2 cellular contexts compared by ENCODE assay signal in the genomic region with DNA sequence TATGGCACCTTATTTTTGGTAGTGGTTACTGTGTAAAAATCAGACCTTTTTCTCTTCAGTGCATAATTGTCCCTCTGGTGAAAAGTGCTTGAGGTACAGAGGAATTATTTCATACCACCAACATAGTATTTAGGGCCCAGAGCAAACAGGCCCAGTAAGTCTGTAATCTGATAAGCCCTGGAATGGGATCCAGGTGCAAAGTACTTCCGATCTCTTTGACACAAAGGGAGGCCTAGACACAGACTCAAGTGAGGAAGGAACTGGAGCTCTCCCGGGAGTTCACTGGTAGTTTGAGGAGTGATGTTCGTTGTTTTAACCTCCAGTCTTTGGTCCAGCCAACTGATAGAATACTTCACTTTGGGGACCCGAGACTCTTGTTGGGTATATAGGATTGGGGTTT.
TF ChIP-seq lines count a peak whose summit lies in the region.

No MANE protein-coding gene starts in this region.

TF ChIP-seq in HEK293, 187 proteins besides CTCF, POLR2A, EP300 and RAD21 (continued from another document):
- peak; percentile 78 for TF ChIP-seq GLIS1 (tag by site-specific recombination; IDR thresholded peaks at IDR 0.05)

TF ChIP-seq in SK-N-SH, 30 proteins besides CTCF, POLR2A, EP300 and RAD21 (continued from another document):
- TF ChIP-seq, protein P1, sequence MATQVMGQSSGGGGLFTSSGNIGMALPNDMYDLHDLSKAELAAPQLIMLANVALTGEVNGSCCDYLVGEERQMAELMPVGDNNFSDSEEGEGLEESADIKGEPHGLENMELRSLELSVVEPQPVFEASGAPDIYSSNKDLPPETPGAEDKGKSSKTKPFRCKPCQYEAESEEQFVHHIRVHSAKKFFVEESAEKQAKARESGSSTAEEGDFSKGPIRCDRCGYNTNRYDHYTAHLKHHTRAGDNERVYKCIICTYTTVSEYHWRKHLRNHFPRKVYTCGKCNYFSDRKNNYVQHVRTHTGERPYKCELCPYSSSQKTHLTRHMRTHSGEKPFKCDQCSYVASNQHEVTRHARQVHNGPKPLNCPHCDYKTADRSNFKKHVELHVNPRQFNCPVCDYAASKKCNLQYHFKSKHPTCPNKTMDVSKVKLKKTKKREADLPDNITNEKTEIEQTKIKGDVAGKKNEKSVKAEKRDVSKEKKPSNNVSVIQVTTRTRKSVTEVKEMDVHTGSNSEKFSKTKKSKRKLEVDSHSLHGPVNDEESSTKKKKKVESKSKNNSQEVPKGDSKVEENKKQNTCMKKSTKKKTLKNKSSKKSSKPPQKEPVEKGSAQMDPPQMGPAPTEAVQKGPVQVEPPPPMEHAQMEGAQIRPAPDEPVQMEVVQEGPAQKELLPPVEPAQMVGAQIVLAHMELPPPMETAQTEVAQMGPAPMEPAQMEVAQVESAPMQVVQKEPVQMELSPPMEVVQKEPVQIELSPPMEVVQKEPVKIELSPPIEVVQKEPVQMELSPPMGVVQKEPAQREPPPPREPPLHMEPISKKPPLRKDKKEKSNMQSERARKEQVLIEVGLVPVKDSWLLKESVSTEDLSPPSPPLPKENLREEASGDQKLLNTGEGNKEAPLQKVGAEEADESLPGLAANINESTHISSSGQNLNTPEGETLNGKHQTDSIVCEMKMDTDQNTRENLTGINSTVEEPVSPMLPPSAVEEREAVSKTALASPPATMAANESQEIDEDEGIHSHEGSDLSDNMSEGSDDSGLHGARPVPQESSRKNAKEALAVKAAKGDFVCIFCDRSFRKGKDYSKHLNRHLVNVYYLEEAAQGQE (IDR thresholded peaks at IDR 0.05; ENCODE audit: low read depth, low read length), result no peak
- TF ChIP-seq NRF1 (IDR thresholded peaks at IDR 0.05; ENCODE audit: low read depth, low read length), result no peak
- no peak for TF ChIP-seq ZBTB33 (IDR thresholded peaks at IDR 0.05; ENCODE audit: borderline replicate concordance, low read depth)
- TF ChIP-seq FOXJ3 (CRISPR knock-in tag; IDR thresholded peaks at IDR 0.05), result no peak
- TF ChIP-seq POLR2AphosphoS5 (IDR thresholded peaks at IDR 0.05; ENCODE audit: low read depth, low read length), result no peak
- no peak for TF ChIP-seq GATA2 (CRISPR knock-in tag; IDR thresholded peaks at IDR 0.05)
- TF ChIP-seq, protein P2, sequence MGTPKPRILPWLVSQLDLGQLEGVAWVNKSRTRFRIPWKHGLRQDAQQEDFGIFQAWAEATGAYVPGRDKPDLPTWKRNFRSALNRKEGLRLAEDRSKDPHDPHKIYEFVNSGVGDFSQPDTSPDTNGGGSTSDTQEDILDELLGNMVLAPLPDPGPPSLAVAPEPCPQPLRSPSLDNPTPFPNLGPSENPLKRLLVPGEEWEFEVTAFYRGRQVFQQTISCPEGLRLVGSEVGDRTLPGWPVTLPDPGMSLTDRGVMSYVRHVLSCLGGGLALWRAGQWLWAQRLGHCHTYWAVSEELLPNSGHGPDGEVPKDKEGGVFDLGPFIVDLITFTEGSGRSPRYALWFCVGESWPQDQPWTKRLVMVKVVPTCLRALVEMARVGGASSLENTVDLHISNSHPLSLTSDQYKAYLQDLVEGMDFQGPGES (IDR thresholded peaks at IDR 0.05; ENCODE audit: low read depth, low read length), result no peak
- TF ChIP-seq RXRA (IDR thresholded peaks at IDR 0.05; ENCODE audit: borderline replicate concordance, low read depth), result no peak
- no peak for TF ChIP-seq JUND (IDR thresholded peaks at IDR 0.05)
